Comparison of ENCODE assay signal across 9 cellular contexts in genomic region chr19:14005381-14006084, GRCh38. TPM values are rescaled to one million over a fixed set of nuclear protein-coding genes. Genes with fewer than 3 reads are reported as not detected.
DNase-seq lines count a peak whose midpoint lies in the region; ATAC-seq and TF ChIP-seq lines count a peak whose summit lies in the region.
"Had no signal": no experiment of that assay in that cellular context is flagged by ENCODE, and none has a peak within 500 bp of the region (broad histone marks: within the 10 kb centered on the region; RNA-seq: fewer than 3 reads in every experiment).

No MANE protein-coding gene starts in this region.

- H3K4me3 ChIP-seq in RWPE2 (ENCODE audit: severe bottlenecking) (peak overlapping the region; percentile 62), fibroblast of villous mesenchyme (ENCODE audit: low read depth, low read length) (peak overlapping the region; percentile 77)

- H3K4me3 Mint-ChIP-seq in neural crest cell, result peak overlapping the region; percentile 88

- H3K27me3 ChIP-seq in RWPE2 (ENCODE audit: insufficient read depth, poor library complexity, severe bottlenecking), result no peaks in the 10 kb centered on the region

- ATAC-seq in RWPE2 (ENCODE audit: low read depth), result peak; percentile 42
- peak; percentile 69 for ATAC-seq in stimulated activated naive CD8-positive, alpha-beta T cell treated with anti-CD3 and anti-CD28 coated beads, Interleukin-15, Interleukin-2, amounts not matched to agents 100 U/mL and 50 U/mL, for 24 hours

- peaks cover 17% of the 10 kb centered on the region for H3K4me1 Mint-ChIP-seq in neural crest cell

- H3K9me3 Mint-ChIP-seq in neural crest cell, result no peaks in the 10 kb centered on the region

- in situ Hi-C loops in KBM-7 (cut with MboI; ENCODE audit: low pct_unique_long_range_greater_than_20kb, low sequenced_read_pairs), result no loop called here

- H3K4me1 ChIP-seq in RWPE2 (ENCODE audit: insufficient read depth, poor library complexity, severe bottlenecking), result peaks cover 5% of the 10 kb centered on the region

- H3K27me3 Mint-ChIP-seq in neural crest cell (ENCODE audit: low read depth), result no peaks in the 10 kb centered on the region

- no peaks in the 10 kb centered on the region for H3K9me3 ChIP-seq in RWPE2 (ENCODE audit: severe bottlenecking)

- H3K27ac Mint-ChIP-seq in neural crest cell (ENCODE audit: unreplicated experiment), result peak overlapping the region; percentile 78

- DNase-seq in CD1c-positive myeloid dendritic cell (ENCODE audit: extremely low spot score), result peak; percentile 93
- peak; percentile 89 for DNase-seq in GM20000 (ENCODE audit: low spot score)
- DNase-seq in KBM-7, result peak; percentile 79
- peak; percentile 84 for DNase-seq in RWPE2 (ENCODE audit: low spot score)
- peak; percentile 84 for DNase-seq in activated effector memory CD4-positive, alpha-beta T cell treated with Interleukin-2 at 50 U/mL for 16 hours
- DNase-seq in fibroblast of villous mesenchyme (ENCODE audit: low read depth), result peak; percentile 90
- peak; percentile 87 for DNase-seq in neural crest cell (ENCODE audit: low read depth, low spot score)
- DNase-seq in stimulated activated naive CD8-positive, alpha-beta T cell treated with anti-CD3 and anti-CD28 coated beads, Interleukin-15, Interleukin-2, amounts not matched to agents 100 U/mL and 50 U/mL, for 24 hours, result peak; percentile 97

- H3K27ac ChIP-seq in RWPE2 (ENCODE audit: poor library complexity, severe bottlenecking), result peak overlapping the region; percentile 69

- H3K36me3 Mint-ChIP-seq in neural crest cell (ENCODE audit: low read depth), result no peaks in the 10 kb centered on the region

- no peaks in the 10 kb centered on the region for H3K36me3 ChIP-seq in RWPE2 (ENCODE audit: low read depth)

- TF ChIP-seq CTCF in GM20000 (IDR thresholded peaks at IDR 0.05; ENCODE audit: extremely low read depth, missing control alignments) (no peak), RWPE2 (IDR thresholded peaks at IDR 0.05; ENCODE audit: poor library complexity, severe bottlenecking) (no peak), fibroblast of villous mesenchyme (IDR thresholded peaks at IDR 0.05; ENCODE audit: insufficient read depth, low read depth, low read length) (no peak), neural crest cell (conservative IDR thresholded peaks at IDR 0.05) (no peak)

RNA-seq across cellular contexts. Expression of gene RFX1, which starts 0.6 kb away (rescaled TPM):
- 2.3 and 2.6 TPM in 2 replicates for total RNA-seq in fibroblast of villous mesenchyme
- total RNA-seq in neural crest cell, result 17.6 and 19.9 TPM in 2 replicates

RNA-seq across cellular contexts. Expression of gene RLN3, which starts 22.4 kb away (rescaled TPM):
- total RNA-seq in fibroblast of villous mesenchyme (not detected in 2 replicates), neural crest cell (not detected in 2 replicates)
- total RNA-seq: activated CD8-positive, alpha-beta memory T cell treated with anti-CD3 and anti-CD28 coated beads for 36 hours had no signal

RNA-seq across cellular contexts. Expression of gene IL27RA, which starts 26.0 kb away (rescaled TPM):
- total RNA-seq in fibroblast of villous mesenchyme (2.9 and 3.9 TPM in 2 replicates), neural crest cell (4.8 and 5.0 TPM in 2 replicates)

RNA-seq across cellular contexts. Expression of gene DCAF15, which starts 53.2 kb away (rescaled TPM):
- total RNA-seq in fibroblast of villous mesenchyme (13.4 and 13.9 TPM in 2 replicates), neural crest cell (83.5 and 85.6 TPM in 2 replicates)

RNA-seq across cellular contexts. Expression of gene PALM3, which starts 56.3 kb away (rescaled TPM):
- total RNA-seq in fibroblast of villous mesenchyme (under 0.01 TPM in 1 of 2 replicates, not detected in the other), neural crest cell (5.2 and 5.7 TPM in 2 replicates)
- total RNA-seq: activated CD8-positive, alpha-beta memory T cell treated with anti-CD3 and anti-CD28 coated beads for 36 hours had no signal

Comparison
In these comparisons a context has a peak if more than half of its experiments do, and no peak if none do; other contexts are left out.
1. Peak in every context shown above with its lines: DNase-seq, ATAC-seq, H3K4me3 ChIP-seq and H3K27ac ChIP-seq.